7 cellular contexts compared by ENCODE assay signal in the genomic region with DNA sequence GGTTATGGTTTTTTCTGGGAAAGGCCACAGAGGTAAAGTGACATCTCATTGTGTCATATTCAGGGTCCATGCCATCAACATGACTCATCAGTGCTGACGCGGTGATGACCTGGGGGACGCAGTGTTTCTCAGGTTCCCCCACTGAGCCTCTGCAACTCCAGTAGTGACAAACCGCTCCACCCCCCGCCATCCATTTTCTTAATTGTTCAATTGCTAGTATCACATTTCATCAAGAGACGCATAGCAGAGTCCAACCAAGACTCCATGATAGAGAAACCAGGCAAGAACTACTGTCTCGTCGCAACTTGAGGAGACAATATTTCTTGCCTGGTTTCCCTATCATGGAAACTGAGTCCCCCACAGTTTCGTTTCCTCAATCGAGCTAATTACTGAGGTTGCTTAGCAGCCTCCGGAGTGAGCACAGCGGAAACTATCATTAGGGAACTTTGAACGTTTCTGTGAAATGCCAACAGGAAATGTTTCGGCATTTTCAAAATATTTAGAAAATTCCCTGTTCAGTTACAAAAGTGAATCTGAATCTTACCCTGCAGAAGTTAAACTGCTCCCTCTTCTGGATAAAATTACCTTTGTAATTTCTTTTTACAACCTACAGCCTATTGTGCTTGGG.
DNase-seq lines count a peak whose midpoint lies in the region; ATAC-seq and TF ChIP-seq lines count a peak whose summit lies in the region.

No MANE protein-coding gene starts in this region.

- DNase-seq in NCI-H1436 (lab: John Stamatoyannopoulos, UW) (peak; percentile 60), COLO668 (lab: John Stamatoyannopoulos, UW; ENCODE audit: unreplicated experiment) (no peak)
- peak; percentile 56 to 82 for DNase-seq in activated CD4-positive, alpha-beta T cell treated with anti-CD3 and anti-CD28 coated beads, Interleukin-2, amount 50 U/mL, for 24 hours (ENCODE audit: low read depth in 1 of 2, low spot score in 1 of 2)
- DNase-seq in effector CD8-positive, alpha-beta T cell (lab: John Stamatoyannopoulos, UW) = peak; percentile 17

- H3K4me1 Mint-ChIP-seq in stimulated activated memory B cell treated with anti-CD40 and anti-IgM and Interleukin-4, amounts not matched to agents 10 μg/mL and 1 μg/mL and 100 μg/mL, for 72 hours = peaks cover 68% of the 10 kb centered on the region

- H3K4me3 Mint-ChIP-seq in stimulated activated memory B cell treated with anti-CD40 and anti-IgM and Interleukin-4, amounts not matched to agents 10 μg/mL and 1 μg/mL and 100 μg/mL, for 72 hours = peak overlapping the region; percentile 68

- H3K4me3 ChIP-seq in mucosa of rectum (ENCODE audit: low read length in 2 of 2) = peak overlapping the region; percentile 58 to 72

- peak; percentile 65 for ATAC-seq in stimulated activated memory B cell treated with anti-CD40 and anti-IgM and Interleukin-4, amounts not matched to agents 10 μg/mL and 1 μg/mL and 100 μg/mL, for 72 hours

- peak overlapping the region; percentile 16 to 56 for H3K27ac ChIP-seq in mucosa of rectum (ENCODE audit: low read depth in 2 of 2, low read length in 2 of 2)

- peaks cover 4% of the 10 kb centered on the region for H3K9me3 Mint-ChIP-seq in stimulated activated memory B cell treated with anti-CD40 and anti-IgM and Interleukin-4, amounts not matched to agents 10 μg/mL and 1 μg/mL and 100 μg/mL, for 72 hours

- H3K36me3 ChIP-seq in mucosa of rectum (ENCODE audit: control insufficient read depth in 2 of 2, insufficient read depth in 2 of 2, low read length in 2 of 2) = no peaks in the 10 kb centered on the region

- H3K27me3 Mint-ChIP-seq in stimulated activated memory B cell treated with anti-CD40 and anti-IgM and Interleukin-4, amounts not matched to agents 10 μg/mL and 1 μg/mL and 100 μg/mL, for 72 hours = no peaks in the 10 kb centered on the region

- H3K9me3 ChIP-seq in mucosa of rectum (ENCODE audit: control insufficient read depth in 2 of 2, low read length in 2 of 2) = no peaks in the 10 kb centered on the region

- no peaks in the 10 kb centered on the region for H3K27me3 ChIP-seq in mucosa of rectum (ENCODE audit: control insufficient read depth in 2 of 2, insufficient read depth in 2 of 2, low read length in 2 of 2)

- H3K4me1 ChIP-seq in mucosa of rectum (ENCODE audit: control insufficient read depth in 2 of 2, insufficient read depth in 2 of 2, low read length in 2 of 2) = peaks cover 22 to 26% of the 10 kb centered on the region in 2 donors

- TF ChIP-seq POLR2A in GM19193 (IDR thresholded peaks at IDR 0.05; ENCODE audit: extremely low read depth, insufficient read depth, insufficient read length) = peak; percentile 27

- H3K36me3 Mint-ChIP-seq in stimulated activated memory B cell treated with anti-CD40 and anti-IgM and Interleukin-4, amounts not matched to agents 10 μg/mL and 1 μg/mL and 100 μg/mL, for 72 hours = peaks cover 4% of the 10 kb centered on the region

- H3K9ac ChIP-seq in mucosa of rectum (ENCODE audit: low read depth in 1 of 2, low read length in 2 of 2) = peak overlapping the region; percentile 56 to 61

- peak overlapping the region; percentile 99 for H3K27ac Mint-ChIP-seq in stimulated activated memory B cell treated with anti-CD40 and anti-IgM and Interleukin-4, amounts not matched to agents 10 μg/mL and 1 μg/mL and 100 μg/mL, for 72 hours
